ENCODE assay signal across 1 cellular context in the genomic region with DNA sequence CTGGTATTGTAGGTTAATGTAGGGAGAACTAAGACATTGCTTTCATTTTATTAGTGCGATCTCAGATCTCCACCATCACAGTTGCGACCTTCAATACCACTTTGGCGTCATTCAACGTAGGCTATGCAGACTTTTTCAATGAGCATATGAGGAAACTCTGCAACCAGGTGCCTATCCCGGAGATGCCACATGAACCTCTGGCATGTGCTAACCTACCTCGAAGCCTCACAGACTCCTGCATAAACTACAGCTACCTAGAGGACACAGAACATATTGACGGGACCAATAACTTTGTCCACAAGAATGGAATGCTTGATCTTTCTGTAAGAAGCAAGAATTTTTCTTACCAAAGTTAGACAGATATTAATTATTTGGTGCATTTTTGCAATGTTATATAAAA.
TF ChIP-seq lines count a peak whose summit lies in the region.

No MANE protein-coding gene starts in this region.

TF ChIP-seq in GM23338, 12 proteins besides CTCF, POLR2A, EP300 and RAD21 (continued from another document):
- TF ChIP-seq ZNF331 (CRISPR knock-in tag; IDR thresholded peaks at IDR 0.05; ENCODE audit: low read depth) (no peak), NANOG (IDR thresholded peaks at IDR 0.05; ENCODE audit: borderline replicate concordance) (no peak)
TF ChIP-seq in GM23338: peak in this region for 0.
